8 cellular contexts compared by ENCODE assay signal in genomic region chr2:109766074-109766473, GRCh38. TPM values are rescaled to one million over a fixed set of nuclear protein-coding genes. Genes with fewer than 3 reads are reported as not detected.
DNase-seq lines count a peak whose midpoint lies in the region; ATAC-seq and TF ChIP-seq lines count a peak whose summit lies in the region.
"Not testable (repeated sequence)": the region's sequence is repeated elsewhere in the genome, so short reads cannot be mapped to it uniquely, and the experiment has no call there.

No MANE protein-coding gene starts in this region.

- H3K36me3 Mint-ChIP-seq in Caco-2 (ENCODE audit: insufficient read depth, unreplicated experiment); WTC11; activated naive CD4-positive, alpha-beta T cell treated with anti-CD3 and anti-CD28 coated beads, Interleukin-2, amount 10 ng/mL, durations not matched to agents 7 days and 5 days; natural killer cell treated with Interleukin-12 subunit alpha and Interleukin-12 subunit beta and Interleukin-15 and Interleukin-18, amount 100 ng/mL, for 72 hours: not testable (repeated sequence)

- peak overlapping the region; percentile 65 for H3K4me3 Mint-ChIP-seq in Caco-2 (ENCODE audit: unreplicated experiment)
- not testable (repeated sequence) for H3K4me3 Mint-ChIP-seq in WTC11; activated naive CD4-positive, alpha-beta T cell treated with anti-CD3 and anti-CD28 coated beads, Interleukin-2, amount 10 ng/mL, durations not matched to agents 7 days and 5 days; natural killer cell treated with Interleukin-12 subunit alpha and Interleukin-12 subunit beta and Interleukin-15 and Interleukin-18, amount 100 ng/mL, for 72 hours; stimulated activated naive CD8-positive, alpha-beta T cell treated with anti-CD3 and anti-CD28 coated beads, Interleukin-15, amount 100 ng/mL, for 72 hours

- not testable (repeated sequence) for H3K27ac ChIP-seq in spleen; aorta (ENCODE audit: low read depth in 1 of 2, low read length in 2 of 2)

- H3K36me3 ChIP-seq in Caco-2 (ENCODE audit: control insufficient read depth, insufficient read depth, low read length); spleen; aorta (ENCODE audit: control insufficient read depth in 1 of 2, insufficient read depth in 2 of 2, low read length in 1 of 2): not testable (repeated sequence)

- H3K4me1 Mint-ChIP-seq in Caco-2 (ENCODE audit: low read depth, unreplicated experiment); WTC11; activated naive CD4-positive, alpha-beta T cell treated with anti-CD3 and anti-CD28 coated beads, Interleukin-2, amount 10 ng/mL, durations not matched to agents 7 days and 5 days; natural killer cell treated with Interleukin-12 subunit alpha and Interleukin-12 subunit beta and Interleukin-15 and Interleukin-18, amount 100 ng/mL, for 72 hours (ENCODE audit: low read depth in 2 of 2); stimulated activated naive CD8-positive, alpha-beta T cell treated with anti-CD3 and anti-CD28 coated beads, Interleukin-15, amount 100 ng/mL, for 72 hours: not testable (repeated sequence)

- not testable (repeated sequence) for H3K9me3 Mint-ChIP-seq in Caco-2 (ENCODE audit: unreplicated experiment); WTC11; activated naive CD4-positive, alpha-beta T cell treated with anti-CD3 and anti-CD28 coated beads, Interleukin-2, amount 10 ng/mL, durations not matched to agents 7 days and 5 days; natural killer cell treated with Interleukin-12 subunit alpha and Interleukin-12 subunit beta and Interleukin-15 and Interleukin-18, amount 100 ng/mL, for 72 hours; stimulated activated naive CD8-positive, alpha-beta T cell treated with anti-CD3 and anti-CD28 coated beads, Interleukin-15, amount 100 ng/mL, for 72 hours

- not testable (repeated sequence) for BruUV-seq in Caco-2 (replicated peaks; lab: Mats Ljungman, UMichigan)

- not testable (repeated sequence) for H3K27me3 Mint-ChIP-seq in Caco-2 (ENCODE audit: insufficient read depth, unreplicated experiment); WTC11 (ENCODE audit: low read depth); activated naive CD4-positive, alpha-beta T cell treated with anti-CD3 and anti-CD28 coated beads, Interleukin-2, amount 10 ng/mL, durations not matched to agents 7 days and 5 days; natural killer cell treated with Interleukin-12 subunit alpha and Interleukin-12 subunit beta and Interleukin-15 and Interleukin-18, amount 100 ng/mL, for 72 hours; stimulated activated naive CD8-positive, alpha-beta T cell treated with anti-CD3 and anti-CD28 coated beads, Interleukin-15, amount 100 ng/mL, for 72 hours

- 85 to 92% (median 86%) methylated on average over 3 to 9 of the region's 11 CpGs; no CpG with 5 or more reads in 1 of the 5 donors for WGBS in spleen, 5 donors
- WGBS in aorta, 2 donors: 87 to 93% methylated on average over 5 to 6 of the region's 11 CpGs

- DNase-seq in Caco-2 (peak in 1 of 2 experiments; percentile 9), left ventricle myocardium superior (peak; percentile 4), spleen (peak; percentile 46), aorta (peak in 1 of 2 donors; percentile 22)
- DNase-seq in WTC11 (ENCODE audit: low spot score); natural killer cell treated with Interleukin-12 subunit alpha and Interleukin-12 subunit beta and Interleukin-15 and Interleukin-18, amount 100 ng/mL, for 72 hours (ENCODE audit: low spot score); stimulated activated naive CD8-positive, alpha-beta T cell treated with anti-CD3 and anti-CD28 coated beads, Interleukin-15, amount 100 ng/mL, for 72 hours: not testable (repeated sequence)
- peak; percentile 5 for DNase-seq in activated naive CD4-positive, alpha-beta T cell treated with anti-CD3 and anti-CD28 coated beads, Interleukin-2, amount 10 ng/mL, durations not matched to agents 7 days and 5 days

- POLR2A ChIA-PET in Caco-2 (lab: Charles Lee); WTC11 (lab: Charles Lee): not testable (repeated sequence)

- H3K27ac Mint-ChIP-seq in Caco-2 (ENCODE audit: unreplicated experiment): peak overlapping the region; percentile 87
- H3K27ac Mint-ChIP-seq in WTC11; activated naive CD4-positive, alpha-beta T cell treated with anti-CD3 and anti-CD28 coated beads, Interleukin-2, amount 10 ng/mL, durations not matched to agents 7 days and 5 days; natural killer cell treated with Interleukin-12 subunit alpha and Interleukin-12 subunit beta and Interleukin-15 and Interleukin-18, amount 100 ng/mL, for 72 hours; stimulated activated naive CD8-positive, alpha-beta T cell treated with anti-CD3 and anti-CD28 coated beads, Interleukin-15, amount 100 ng/mL, for 72 hours: not testable (repeated sequence)

- CTCF ChIA-PET in Caco-2 (lab: Charles Lee); WTC11 (lab: Charles Lee); activated naive CD4-positive, alpha-beta T cell treated with anti-CD3 and anti-CD28 coated beads, Interleukin-2, amount 10 ng/mL, durations not matched to agents 7 days and 5 days (lab: Charles Lee): not testable (repeated sequence)

- intact Hi-C loops in Caco-2 (cut with micrococcal nuclease; ENCODE audit: unreplicated experiment); left ventricle myocardium superior (cut with micrococcal nuclease); spleen (cut with DNase I; ENCODE audit: low total_unique reads); aorta (cut with DNase I): not testable (repeated sequence)

- TF ChIP-seq POLR2A in spleen (IDR thresholded peaks at IDR 0.05): not testable (repeated sequence)

- TF ChIP-seq CTCF in Caco-2 (IDR thresholded peaks at IDR 0.05; ENCODE audit: insufficient read depth in 1 of 2, low read depth in 1 of 2, low read length in 1 of 2, severe bottlenecking in 1 of 2, unreplicated experiment in 1 of 2); WTC11 (IDR thresholded peaks at IDR 0.05); spleen (IDR thresholded peaks at IDR 0.05 in 8 of 11, conservative IDR thresholded peaks at IDR 0.05 in 3 of 11): not testable (repeated sequence)

- not testable (repeated sequence) for H3K9me3 ChIP-seq in Caco-2; spleen; aorta (ENCODE audit: control insufficient read depth, low read length)

- H3K4me3 ChIP-seq in Caco-2 (ENCODE audit: low read depth, low read length); spleen; aorta (ENCODE audit: low read length in 2 of 2): not testable (repeated sequence)

- H3K4me1 ChIP-seq in Caco-2; spleen; aorta (ENCODE audit: control insufficient read depth in 1 of 2, insufficient read depth in 2 of 2, low read length in 2 of 2): not testable (repeated sequence)

- H3K27me3 ChIP-seq in Caco-2 (replicated peaks; ENCODE audit: control insufficient read depth, insufficient read depth, low read length); spleen (replicated peaks in 1 of 7); aorta (ENCODE audit: control insufficient read depth in 1 of 2, insufficient read depth in 2 of 2, low read length in 1 of 2): not testable (repeated sequence)

- ATAC-seq in WTC11 (peak; percentile 47), aorta (ENCODE audit: low FRiP score) (peak; percentile 50)
- not testable (repeated sequence) for ATAC-seq in left ventricle myocardium superior
- peak; percentile 20 to 44 for ATAC-seq in natural killer cell treated with Interleukin-12 subunit alpha and Interleukin-12 subunit beta and Interleukin-15 and Interleukin-18, amount 100 ng/mL, for 72 hours
- peak; percentile 15 for ATAC-seq in stimulated activated naive CD8-positive, alpha-beta T cell treated with anti-CD3 and anti-CD28 coated beads, Interleukin-15, amount 100 ng/mL, for 72 hours

RNA-seq across cellular contexts. Expression of gene RGPD5, which starts 28.0 kb away (rescaled TPM):
- total RNA-seq in Caco-2 (2022) (62.0 TPM in 2 replicates), WTC11 (2021) (33.8 to 36.5 TPM (median 34.7 TPM) in 3 replicates), left ventricle myocardium superior (21.0 TPM), spleen (100 to 1,000 TPM in 1 of 7 donors, 10 to 100 TPM in 6; 13.5 to 106 (median 51.1) TPM), aorta (100 to 1,000 TPM; 118 to 187 TPM)
- total RNA-seq in natural killer cell treated with Interleukin-12 subunit alpha and Interleukin-12 subunit beta and Interleukin-15 and Interleukin-18, amount 100 ng/mL, for 72 hours: 10 to 100 TPM; 20.5 to 59.3 TPM
- polyA plus RNA-seq in spleen (1 to 10 TPM; 6.7 to 9.5 (median 6.9) TPM), aorta (10 to 100 TPM in 1 of 2 donors, 1 to 10 TPM in 1; 3.5 to 24.9 TPM)
